1 cellular context compared by ENCODE assay signal in genomic region chr2:135985826-135986393, GRCh38.
TF ChIP-seq lines count a peak whose summit lies in the region.

No MANE protein-coding gene starts in this region.

TF ChIP-seq in HepG2, 621 proteins besides CTCF, POLR2A, EP300 and RAD21 (continued from another document):
- no peak for TF ChIP-seq THYN1 (CRISPR knock-in tag; IDR thresholded peaks at IDR 0.05; ENCODE audit: borderline replicate concordance, low read depth)
- TF ChIP-seq CHD4 (IDR thresholded peaks at IDR 0.05; ENCODE audit: borderline replicate concordance, low read length) = no peak
- no peak for TF ChIP-seq KLF12 (CRISPR knock-in tag; IDR thresholded peaks at IDR 0.05; ENCODE audit: borderline replicate concordance)
- no peak for TF ChIP-seq ONECUT2 (CRISPR knock-in tag; IDR thresholded peaks at IDR 0.05)
- TF ChIP-seq ZNF713 (CRISPR knock-in tag; IDR thresholded peaks at IDR 0.05) = no peak
- no peak for TF ChIP-seq PCBP2 (optimal IDR thresholded peaks at IDR 0.05; ENCODE audit: low read depth, low read length, poor library complexity, severe bottlenecking)
- TF ChIP-seq ZNF557 (CRISPR knock-in tag; IDR thresholded peaks at IDR 0.05) = no peak
- TF ChIP-seq ELF3 (CRISPR knock-in tag; IDR thresholded peaks at IDR 0.05) = no peak
- no peak for TF ChIP-seq ZBTB44 (CRISPR knock-in tag; IDR thresholded peaks at IDR 0.05)
